ENCODE assay signal across 1 cellular context in the genomic region with DNA sequence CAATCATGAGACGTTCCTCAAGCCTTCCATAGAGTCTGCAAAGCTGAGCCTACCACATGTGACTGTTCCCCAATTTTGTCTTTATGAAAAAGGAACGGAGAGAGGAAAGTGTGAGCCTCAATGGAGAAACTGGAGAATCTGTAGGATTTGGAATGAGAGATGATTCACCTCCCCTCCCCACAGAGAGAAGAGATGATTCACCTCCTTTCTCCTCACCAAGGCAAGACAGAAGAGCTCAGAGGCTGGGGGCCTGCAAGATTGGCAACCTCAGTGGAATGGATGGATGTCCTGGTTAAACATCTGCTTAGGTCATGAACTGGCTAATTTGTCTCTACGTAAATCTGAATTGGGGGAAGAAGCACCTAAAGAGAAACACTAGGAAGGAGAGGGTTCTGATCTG.
A peak's percentile ranks its signal among the peaks of the same experiment; 100 is the strongest.
TF ChIP-seq lines count a peak whose summit lies in the region.

No MANE protein-coding gene starts in this region.

TF ChIP-seq in SK-N-SH, 30 proteins besides CTCF, POLR2A, EP300 and RAD21 (continued from another document):
- TF ChIP-seq, protein P1, sequence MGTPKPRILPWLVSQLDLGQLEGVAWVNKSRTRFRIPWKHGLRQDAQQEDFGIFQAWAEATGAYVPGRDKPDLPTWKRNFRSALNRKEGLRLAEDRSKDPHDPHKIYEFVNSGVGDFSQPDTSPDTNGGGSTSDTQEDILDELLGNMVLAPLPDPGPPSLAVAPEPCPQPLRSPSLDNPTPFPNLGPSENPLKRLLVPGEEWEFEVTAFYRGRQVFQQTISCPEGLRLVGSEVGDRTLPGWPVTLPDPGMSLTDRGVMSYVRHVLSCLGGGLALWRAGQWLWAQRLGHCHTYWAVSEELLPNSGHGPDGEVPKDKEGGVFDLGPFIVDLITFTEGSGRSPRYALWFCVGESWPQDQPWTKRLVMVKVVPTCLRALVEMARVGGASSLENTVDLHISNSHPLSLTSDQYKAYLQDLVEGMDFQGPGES (IDR thresholded peaks at IDR 0.05; ENCODE audit: low read depth, low read length), result no peak
- TF ChIP-seq, protein P2, sequence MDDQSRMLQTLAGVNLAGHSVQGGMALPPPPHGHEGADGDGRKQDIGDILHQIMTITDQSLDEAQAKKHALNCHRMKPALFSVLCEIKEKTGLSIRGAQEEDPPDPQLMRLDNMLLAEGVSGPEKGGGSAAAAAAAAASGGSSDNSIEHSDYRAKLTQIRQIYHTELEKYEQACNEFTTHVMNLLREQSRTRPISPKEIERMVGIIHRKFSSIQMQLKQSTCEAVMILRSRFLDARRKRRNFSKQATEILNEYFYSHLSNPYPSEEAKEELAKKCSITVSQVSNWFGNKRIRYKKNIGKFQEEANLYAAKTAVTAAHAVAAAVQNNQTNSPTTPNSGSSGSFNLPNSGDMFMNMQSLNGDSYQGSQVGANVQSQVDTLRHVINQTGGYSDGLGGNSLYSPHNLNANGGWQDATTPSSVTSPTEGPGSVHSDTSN (IDR thresholded peaks at IDR 0.05), result peak; percentile 41
- no peak for TF ChIP-seq FOXJ3 (CRISPR knock-in tag; IDR thresholded peaks at IDR 0.05)
- TF ChIP-seq, protein P3, sequence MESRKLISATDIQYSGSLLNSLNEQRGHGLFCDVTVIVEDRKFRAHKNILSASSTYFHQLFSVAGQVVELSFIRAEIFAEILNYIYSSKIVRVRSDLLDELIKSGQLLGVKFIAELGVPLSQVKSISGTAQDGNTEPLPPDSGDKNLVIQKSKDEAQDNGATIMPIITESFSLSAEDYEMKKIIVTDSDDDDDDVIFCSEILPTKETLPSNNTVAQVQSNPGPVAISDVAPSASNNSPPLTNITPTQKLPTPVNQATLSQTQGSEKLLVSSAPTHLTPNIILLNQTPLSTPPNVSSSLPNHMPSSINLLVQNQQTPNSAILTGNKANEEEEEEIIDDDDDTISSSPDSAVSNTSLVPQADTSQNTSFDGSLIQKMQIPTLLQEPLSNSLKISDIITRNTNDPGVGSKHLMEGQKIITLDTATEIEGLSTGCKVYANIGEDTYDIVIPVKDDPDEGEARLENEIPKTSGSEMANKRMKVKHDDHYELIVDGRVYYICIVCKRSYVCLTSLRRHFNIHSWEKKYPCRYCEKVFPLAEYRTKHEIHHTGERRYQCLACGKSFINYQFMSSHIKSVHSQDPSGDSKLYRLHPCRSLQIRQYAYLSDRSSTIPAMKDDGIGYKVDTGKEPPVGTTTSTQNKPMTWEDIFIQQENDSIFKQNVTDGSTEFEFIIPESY (IDR thresholded peaks at IDR 0.05; ENCODE audit: borderline replicate concordance, low read depth), result no peak
- no peak for TF ChIP-seq MXI1 (IDR thresholded peaks at IDR 0.05; ENCODE audit: low read depth, low read length)
- TF ChIP-seq RFX5 (IDR thresholded peaks at IDR 0.05; ENCODE audit: low read length), result no peak
